8 cellular contexts compared by ENCODE assay signal in the genomic region with DNA sequence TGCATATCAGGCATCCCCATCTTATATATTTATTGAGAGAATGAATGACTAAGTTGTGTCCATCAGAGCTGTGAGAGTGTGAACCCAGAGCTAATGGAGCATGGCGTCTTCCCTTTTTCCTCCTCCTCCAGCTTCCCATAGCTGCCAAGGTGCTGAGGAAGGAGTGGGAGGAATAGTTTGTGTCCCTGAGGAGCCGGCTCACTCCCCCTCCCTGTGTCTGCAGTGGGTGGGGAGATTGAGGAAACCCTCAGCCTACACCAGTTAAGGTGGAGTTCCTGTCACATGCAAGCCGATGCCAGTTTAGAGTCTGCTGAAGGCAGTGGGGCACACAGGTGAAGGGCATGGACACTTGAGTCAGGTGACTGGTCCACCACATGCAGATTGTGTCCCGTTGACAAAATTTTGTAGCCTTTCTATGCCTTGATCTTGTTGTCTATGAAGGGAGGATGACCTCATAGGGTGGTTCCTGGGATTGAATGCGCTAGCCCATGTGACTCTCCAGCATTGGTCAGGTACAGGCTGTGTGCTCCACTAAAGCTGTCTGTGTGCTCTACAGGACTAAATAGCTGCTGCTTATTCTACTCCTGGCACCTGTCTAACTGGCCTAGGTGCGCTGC. TPM values are rescaled to one million over a fixed set of nuclear protein-coding genes. Genes with fewer than 3 reads are reported as not detected.
A peak's percentile ranks its signal among the peaks of the same experiment; 100 is the strongest.
DNase-seq lines count a peak whose midpoint lies in the region; ATAC-seq and TF ChIP-seq lines count a peak whose summit lies in the region.

No MANE protein-coding gene starts in this region.

- peak; percentile 38 for DNase-seq in A172 (ENCODE audit: low spot score)
- DNase-seq in HEK293T (ENCODE audit: extremely low spot score) = peak; percentile 26
- peak in 3 of 4 donors; percentile 34 to 58 (median 37) for DNase-seq in body of pancreas
- no peak for DNase-seq in lower lobe of right lung
- DNase-seq in HPDE6-E6E7 (ENCODE audit: extremely low spot score) = no peak
- DNase-seq in SHP77 (lab: John Stamatoyannopoulos, UW) = no peak
- no peak for DNase-seq in activated T-helper 1 cell treated with anti-CD3 and anti-CD28 coated beads, Interleukin-12 subunit alpha, Interleukin-12 subunit beta, Interleukin-2, Interleukin-4 antibody, amounts not matched to agents 30 ng/mL and 10 ng/mL and 1 ng/mL, durations not matched to agents 14 hours and 24 hours and 36 hours (ENCODE audit: low spot score)

- H3K9me3 Mint-ChIP-seq in activated T-helper 1 cell treated with anti-CD3 and anti-CD28 coated beads, Interleukin-12 subunit alpha, Interleukin-12 subunit beta, Interleukin-2, Interleukin-4 antibody, amounts not matched to agents 30 ng/mL and 10 ng/mL and 1 ng/mL, durations not matched to agents 14 hours and 24 hours and 36 hours = no peaks in the 10 kb centered on the region

- peaks cover 8% of the 10 kb centered on the region for H3K36me3 Mint-ChIP-seq in activated T-helper 1 cell treated with anti-CD3 and anti-CD28 coated beads, Interleukin-12 subunit alpha, Interleukin-12 subunit beta, Interleukin-2, Interleukin-4 antibody, amounts not matched to agents 30 ng/mL and 10 ng/mL and 1 ng/mL, durations not matched to agents 14 hours and 24 hours and 36 hours (ENCODE audit: low read depth)

- H3K36me3 ChIP-seq in body of pancreas (replicated peaks in 1 of 2; ENCODE audit: insufficient read depth in 1 of 2, low read depth in 2 of 2) (peaks cover 0 to 5% of the 10 kb centered on the region in 2 donors), lower lobe of right lung (peaks cover 26% of the 10 kb centered on the region)

- H3K27me3 ChIP-seq in body of pancreas = no peaks in the 10 kb centered on the region
- H3K27me3 ChIP-seq in lower lobe of right lung (ENCODE audit: low read depth) = no peaks in the 10 kb centered on the region

- WGBS in body of pancreas, 2 donors = 45 to 66% methylated on average over 4 to 6 of the region's 6 CpGs

- peaks cover 17% of the 10 kb centered on the region for H3K4me1 Mint-ChIP-seq in activated T-helper 1 cell treated with anti-CD3 and anti-CD28 coated beads, Interleukin-12 subunit alpha, Interleukin-12 subunit beta, Interleukin-2, Interleukin-4 antibody, amounts not matched to agents 30 ng/mL and 10 ng/mL and 1 ng/mL, durations not matched to agents 14 hours and 24 hours and 36 hours (ENCODE audit: low read depth)

- H3K4me1 ChIP-seq in body of pancreas = peaks cover 29% of the 10 kb centered on the region
- peaks cover 41% of the 10 kb centered on the region for H3K4me1 ChIP-seq in lower lobe of right lung

- peak overlapping the region in 3 of 4 donors; percentile 40 to 50 (median 41) for H3K27ac ChIP-seq in body of pancreas
- H3K27ac ChIP-seq in lower lobe of right lung = peak overlapping the region; percentile 25

- TF ChIP-seq CTCF in body of pancreas (IDR thresholded peaks at IDR 0.05) (no peak), lower lobe of right lung (IDR thresholded peaks at IDR 0.05) (no peak)

- no peak overlapping the region for H3K4me3 Mint-ChIP-seq in activated T-helper 1 cell treated with anti-CD3 and anti-CD28 coated beads, Interleukin-12 subunit alpha, Interleukin-12 subunit beta, Interleukin-2, Interleukin-4 antibody, amounts not matched to agents 30 ng/mL and 10 ng/mL and 1 ng/mL, durations not matched to agents 14 hours and 24 hours and 36 hours

- CTCF ChIA-PET in HEK293T (lab: Yijun Ruan, JAX) = interaction anchor here (1.1 kb wide), 1 partner anchor 9 kb away, joined by 3 read pairs; no protein-coding TSS in a partner anchor

- no peak for TF ChIP-seq POLR2A in body of pancreas (IDR thresholded peaks at IDR 0.05)

- H3K4me3 ChIP-seq in body of pancreas (no peak overlapping the region), lower lobe of right lung (no peak overlapping the region)

- H3K27ac Mint-ChIP-seq in activated T-helper 1 cell treated with anti-CD3 and anti-CD28 coated beads, Interleukin-12 subunit alpha, Interleukin-12 subunit beta, Interleukin-2, Interleukin-4 antibody, amounts not matched to agents 30 ng/mL and 10 ng/mL and 1 ng/mL, durations not matched to agents 14 hours and 24 hours and 36 hours = no peak overlapping the region

- intact Hi-C loops in body of pancreas (cut with DNase I) = no loop called here
- intact Hi-C loops in lower lobe of right lung (cut with DNase I) = no loop called here
- intact Hi-C loops in activated T-helper 1 cell treated with anti-CD3 and anti-CD28 coated beads, Interleukin-12 subunit alpha, Interleukin-12 subunit beta, Interleukin-2, Interleukin-4 antibody, amounts not matched to agents 30 ng/mL and 10 ng/mL and 1 ng/mL, durations not matched to agents 14 hours and 24 hours and 36 hours (cut with micrococcal nuclease) = no loop called here

- H3K27me3 Mint-ChIP-seq in activated T-helper 1 cell treated with anti-CD3 and anti-CD28 coated beads, Interleukin-12 subunit alpha, Interleukin-12 subunit beta, Interleukin-2, Interleukin-4 antibody, amounts not matched to agents 30 ng/mL and 10 ng/mL and 1 ng/mL, durations not matched to agents 14 hours and 24 hours and 36 hours (ENCODE audit: insufficient read depth) = no peaks in the 10 kb centered on the region

- ATAC-seq in body of pancreas (peak; percentile 74), lower lobe of right lung (peak; percentile 30 to 35), GM21367 (IDR thresholded peaks at IDR 0.05; ENCODE audit: unreplicated experiment) (no peak)

- no peaks in the 10 kb centered on the region for H3K9me3 ChIP-seq in body of pancreas
- no peaks in the 10 kb centered on the region for H3K9me3 ChIP-seq in lower lobe of right lung

- POLR2A ChIA-PET in HEK293T (lab: Yijun Ruan, JAX) = no interaction called here

TF ChIP-seq in HEK293T, 16 proteins besides CTCF, POLR2A, EP300 and RAD21:
- TF ChIP-seq FOXA1 (IDR thresholded peaks at IDR 0.05) (no peak), ELF4 (IDR thresholded peaks at IDR 0.05) (no peak), TARDBP (IDR thresholded peaks at IDR 0.05) (no peak), FOXM1 (IDR thresholded peaks at IDR 0.05; ENCODE audit: borderline replicate concordance) (no peak), ARNT (IDR thresholded peaks at IDR 0.05) (no peak), CTBP1 (IDR thresholded peaks at IDR 0.05; ENCODE audit: borderline replicate concordance) (no peak), ZNF384 (IDR thresholded peaks at IDR 0.05) (no peak), LEF1 (IDR thresholded peaks at IDR 0.05; ENCODE audit: borderline replicate concordance) (no peak), BHLHE40 (IDR thresholded peaks at IDR 0.05; ENCODE audit: borderline replicate concordance) (no peak), SP1 (IDR thresholded peaks at IDR 0.05) (no peak), NFRKB (IDR thresholded peaks at IDR 0.05) (no peak), SUZ12 (IDR thresholded peaks at IDR 0.05) (no peak)
- TF ChIP-seq, protein P1, sequence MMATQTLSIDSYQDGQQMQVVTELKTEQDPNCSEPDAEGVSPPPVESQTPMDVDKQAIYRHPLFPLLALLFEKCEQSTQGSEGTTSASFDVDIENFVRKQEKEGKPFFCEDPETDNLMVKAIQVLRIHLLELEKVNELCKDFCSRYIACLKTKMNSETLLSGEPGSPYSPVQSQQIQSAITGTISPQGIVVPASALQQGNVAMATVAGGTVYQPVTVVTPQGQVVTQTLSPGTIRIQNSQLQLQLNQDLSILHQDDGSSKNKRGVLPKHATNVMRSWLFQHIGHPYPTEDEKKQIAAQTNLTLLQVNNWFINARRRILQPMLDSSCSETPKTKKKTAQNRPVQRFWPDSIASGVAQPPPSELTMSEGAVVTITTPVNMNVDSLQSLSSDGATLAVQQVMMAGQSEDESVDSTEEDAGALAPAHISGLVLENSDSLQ (IDR thresholded peaks at IDR 0.05) = no peak
TF ChIP-seq in HEK293T: peak in this region for 0.

RNA-seq across cellular contexts. Expression of a gene that starts 47.6 kb away (rescaled TPM):
- total RNA-seq in A172 (2014; rRNA removed; shearing (Covaris generic)) = 179 and 185 TPM in 2 replicates
- total RNA-seq in body of pancreas = 100 to 1,000 TPM in 1 of 2 donors, 10 to 100 TPM in 1; 66.4 to 118 TPM
- 136 TPM for total RNA-seq in lower lobe of right lung
- total RNA-seq in activated T-helper 1 cell treated with anti-CD3 and anti-CD28 coated beads, Interleukin-12 subunit alpha, Interleukin-12 subunit beta, Interleukin-2, Interleukin-4 antibody, amounts not matched to agents 30 ng/mL and 10 ng/mL and 1 ng/mL, durations not matched to agents 14 hours and 24 hours and 36 hours = 502 and 509 TPM in 2 replicates

Comparison
In these comparisons a context has a peak if more than half of its experiments do, and no peak if none do; other contexts are left out.
1. DNase-seq: peak in A172 (single experiment), HEK293T (single experiment) and body of pancreas (3 of 4); none in lower lobe of right lung (single experiment), HPDE6-E6E7 (single experiment), SHP77 (0 of 2) and activated T-helper 1 cell treated with anti-CD3 and anti-CD28 coated beads, Interleukin-12 subunit alpha, Interleukin-12 subunit beta, Interleukin-2, Interleukin-4 antibody, amounts not matched to agents 30 ng/mL and 10 ng/mL and 1 ng/mL, durations not matched to agents 14 hours and 24 hours and 36 hours (single experiment).